Comparison of ENCODE assay signal across 19 cellular contexts in the genomic region with DNA sequence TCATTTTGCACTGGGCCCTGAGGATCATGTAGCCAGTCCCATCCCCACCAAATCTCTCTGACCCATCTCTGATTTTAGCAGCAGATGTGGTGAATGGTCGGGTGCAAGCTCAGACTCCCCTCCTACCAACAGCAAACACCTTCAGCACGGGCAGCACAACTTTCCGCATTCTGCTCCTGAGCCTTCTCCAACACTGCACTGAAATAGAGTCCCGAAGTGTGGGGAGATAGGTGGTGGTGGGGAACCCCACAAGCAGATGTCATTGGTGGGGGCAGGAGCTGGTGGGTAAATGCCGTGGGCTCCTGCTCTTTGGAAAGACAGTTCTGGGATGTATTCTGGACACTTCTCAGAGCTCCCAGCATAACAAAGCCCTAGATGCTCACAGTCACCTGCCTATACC. TPM values are rescaled to one million over a fixed set of nuclear protein-coding genes. Genes with fewer than 3 reads are reported as not detected.
DNase-seq lines count a peak whose midpoint lies in the region; TF ChIP-seq lines count a peak whose summit lies in the region.
"Had no signal": no experiment of that assay in that cellular context is flagged by ENCODE, and none has a peak within 500 bp of the region (broad histone marks: within the 10 kb centered on the region; RNA-seq: fewer than 3 reads in every experiment).

No MANE protein-coding gene starts in this region.

- POLR2A ChIA-PET in Caco-2 (lab: Charles Lee) = no interaction called here

- no peak overlapping the region for H3K4me3 Mint-ChIP-seq in Caco-2 (ENCODE audit: unreplicated experiment)
- H3K4me3 Mint-ChIP-seq: CD4-positive, alpha-beta T cell; HFFc6 had no signal

- no peaks in the 10 kb centered on the region for H3K36me3 Mint-ChIP-seq in Caco-2 (ENCODE audit: insufficient read depth, unreplicated experiment)

- CTCF ChIA-PET in Caco-2 (lab: Charles Lee) = no interaction called here

- peaks cover 0 to 20% of the 10 kb centered on the region in 2 donors for H3K27me3 ChIP-seq in tibial artery
- no peaks in the 10 kb centered on the region for H3K27me3 ChIP-seq in Caco-2 (replicated peaks; ENCODE audit: control insufficient read depth, insufficient read depth, low read length)

- intact Hi-C loops in tibial artery (cut with DNase I; ENCODE audit: low total_unique reads) (loop anchor here (10.0 kb wide), 1 partner anchor 255 kb away; no protein-coding TSS in a partner anchor), Caco-2 (cut with micrococcal nuclease; ENCODE audit: unreplicated experiment) (loop anchor here (10.0 kb wide), 2 partner anchors 95 to 535 kb away; no protein-coding TSS in a partner anchor)

- DNase-seq in activated CD8-positive, alpha-beta memory T cell treated with anti-CD3 and anti-CD28 coated beads for 24 hours = peak; percentile 21
- no peak for DNase-seq in activated CD8-positive, alpha-beta memory T cell treated with anti-CD3 and anti-CD28 coated beads, Interleukin-2, amount 50 U/mL, for 48 hours
- DNase-seq in coronary artery (ENCODE audit: low spot score) (peak; percentile 36), mesenteric fat pad (ENCODE audit: low spot score) (peak; percentile 67), tibial artery (no peak), NCI-H446 treated with DMSO at 0.1 percent for 48 hours (lab: John Stamatoyannopoulos, UW) (no peak), Caco-2 (no peak)
- DNase-seq: AML-193, DMS153, DMS79, GDM1, GOT3, H7, HFFc6 had no signal

- H3K4me1 Mint-ChIP-seq in Caco-2 (ENCODE audit: low read depth, unreplicated experiment) = peaks cover 7% of the 10 kb centered on the region

- H3K4me3 ChIP-seq in coronary artery (no peak overlapping the region), tibial artery (no peak overlapping the region), Caco-2 (ENCODE audit: low read depth, low read length) (no peak overlapping the region)
- H3K4me3 ChIP-seq: A549 had no signal

- no peaks in the 10 kb centered on the region for H3K9me3 Mint-ChIP-seq in Caco-2 (ENCODE audit: unreplicated experiment)
- H3K9me3 Mint-ChIP-seq: CD4-positive, alpha-beta T cell; HFFc6 had no signal

- H3K27ac ChIP-seq in coronary artery (no peak overlapping the region), tibial artery (no peak overlapping the region)
- H3K27ac ChIP-seq: 22Rv1, A549, C4-2B, HL-60 had no signal

- H3K4me1 ChIP-seq in tibial artery = no peaks in the 10 kb centered on the region
- no peaks in the 10 kb centered on the region for H3K4me1 ChIP-seq in Caco-2

- H3K9me3 ChIP-seq in tibial artery = no peaks in the 10 kb centered on the region
- no peaks in the 10 kb centered on the region for H3K9me3 ChIP-seq in Caco-2
- H3K9me3 ChIP-seq: A549 had no signal

- no TSS peak for BruUV-seq in Caco-2 (replicated peaks; lab: Mats Ljungman, UMichigan)

- TF ChIP-seq CTCF in coronary artery (IDR thresholded peaks at IDR 0.05) = no peak
- no peak for TF ChIP-seq CTCF in tibial artery (IDR thresholded peaks at IDR 0.05)
- TF ChIP-seq CTCF in Caco-2 (IDR thresholded peaks at IDR 0.05; ENCODE audit: insufficient read depth in 1 of 2, low read depth in 1 of 2, low read length in 1 of 2, severe bottlenecking in 1 of 2, unreplicated experiment in 1 of 2) = no peak

- no peak overlapping the region for H3K27ac Mint-ChIP-seq in Caco-2 (ENCODE audit: unreplicated experiment)
- H3K27ac Mint-ChIP-seq: CD4-positive, alpha-beta T cell; HFFc6 had no signal

- peaks cover 4% of the 10 kb centered on the region for H3K27me3 Mint-ChIP-seq in Caco-2 (ENCODE audit: insufficient read depth, unreplicated experiment)

- H3K36me3 ChIP-seq in tibial artery (no peaks in the 10 kb centered on the region), Caco-2 (ENCODE audit: control insufficient read depth, insufficient read depth, low read length) (no peaks in the 10 kb centered on the region)

RNA-seq across cellular contexts. Expression of gene CTBP2, which starts 9.6 kb away (rescaled TPM):
- total RNA-seq in mesenteric fat pad (56.5 TPM), Caco-2 (2022) (97.2 and 99.6 TPM in 2 replicates)

Comparison
In these comparisons a context has a peak if more than half of its experiments do, and no peak if none do; other contexts are left out.
1. DNase-seq: peak in activated CD8-positive, alpha-beta memory T cell treated with anti-CD3 and anti-CD28 coated beads for 24 hours (single experiment), coronary artery (single experiment) and mesenteric fat pad (single experiment); none in activated CD8-positive, alpha-beta memory T cell treated with anti-CD3 and anti-CD28 coated beads, Interleukin-2, amount 50 U/mL, for 48 hours (single experiment), tibial artery (0 of 2), NCI-H446 treated with DMSO at 0.1 percent for 48 hours (single experiment) and Caco-2 (0 of 2).